ENCODE assay signal across 1 cellular context in the genomic region with DNA sequence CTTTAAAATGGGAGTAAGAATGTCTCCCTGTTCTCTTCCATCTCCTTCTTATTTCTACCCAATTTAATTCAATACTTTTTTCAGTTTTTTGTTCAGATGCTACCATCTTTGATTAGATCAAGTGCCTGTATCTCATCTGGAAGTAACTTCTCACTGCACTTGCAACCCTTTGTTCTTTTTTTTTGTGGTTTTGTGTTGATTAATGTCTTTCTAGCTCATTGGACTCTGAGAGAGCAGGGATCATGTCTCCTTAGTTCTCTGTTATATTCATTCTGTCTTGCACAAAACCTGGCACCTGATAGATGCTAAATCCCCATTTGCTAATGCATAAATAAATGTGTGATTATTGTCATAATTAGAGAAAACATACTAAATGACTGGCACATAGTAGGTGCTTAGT.
TF ChIP-seq lines count a peak whose summit lies in the region.

No MANE protein-coding gene starts in this region.

TF ChIP-seq in endothelial cell of umbilical vein, 7 proteins besides CTCF, POLR2A, EP300 and RAD21:
- TF ChIP-seq MYC (IDR thresholded peaks at IDR 0.05; ENCODE audit: low read depth, low read length) (no peak), EZH2 (IDR thresholded peaks at IDR 0.05; ENCODE audit: borderline replicate concordance, low read depth, low read length, severe bottlenecking) (no peak), JUN (IDR thresholded peaks at IDR 0.05; ENCODE audit: borderline replicate concordance, insufficient read depth, insufficient read length, low read depth) (no peak), FOS (IDR thresholded peaks at IDR 0.05; ENCODE audit: borderline replicate concordance, insufficient read depth, low read length) (no peak), POLR2AphosphoS5 (IDR thresholded peaks at IDR 0.05; ENCODE audit: insufficient read depth, low read depth, low read length) (no peak), GATA2 (IDR thresholded peaks at IDR 0.05; ENCODE audit: insufficient read depth, insufficient read length, low read depth, low read length) (no peak)
- TF ChIP-seq, protein P1, sequence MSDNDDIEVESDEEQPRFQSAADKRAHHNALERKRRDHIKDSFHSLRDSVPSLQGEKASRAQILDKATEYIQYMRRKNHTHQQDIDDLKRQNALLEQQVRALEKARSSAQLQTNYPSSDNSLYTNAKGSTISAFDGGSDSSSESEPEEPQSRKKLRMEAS (IDR thresholded peaks at IDR 0.05; ENCODE audit: insufficient read depth, insufficient read length): no peak
